In the genomic region with DNA sequence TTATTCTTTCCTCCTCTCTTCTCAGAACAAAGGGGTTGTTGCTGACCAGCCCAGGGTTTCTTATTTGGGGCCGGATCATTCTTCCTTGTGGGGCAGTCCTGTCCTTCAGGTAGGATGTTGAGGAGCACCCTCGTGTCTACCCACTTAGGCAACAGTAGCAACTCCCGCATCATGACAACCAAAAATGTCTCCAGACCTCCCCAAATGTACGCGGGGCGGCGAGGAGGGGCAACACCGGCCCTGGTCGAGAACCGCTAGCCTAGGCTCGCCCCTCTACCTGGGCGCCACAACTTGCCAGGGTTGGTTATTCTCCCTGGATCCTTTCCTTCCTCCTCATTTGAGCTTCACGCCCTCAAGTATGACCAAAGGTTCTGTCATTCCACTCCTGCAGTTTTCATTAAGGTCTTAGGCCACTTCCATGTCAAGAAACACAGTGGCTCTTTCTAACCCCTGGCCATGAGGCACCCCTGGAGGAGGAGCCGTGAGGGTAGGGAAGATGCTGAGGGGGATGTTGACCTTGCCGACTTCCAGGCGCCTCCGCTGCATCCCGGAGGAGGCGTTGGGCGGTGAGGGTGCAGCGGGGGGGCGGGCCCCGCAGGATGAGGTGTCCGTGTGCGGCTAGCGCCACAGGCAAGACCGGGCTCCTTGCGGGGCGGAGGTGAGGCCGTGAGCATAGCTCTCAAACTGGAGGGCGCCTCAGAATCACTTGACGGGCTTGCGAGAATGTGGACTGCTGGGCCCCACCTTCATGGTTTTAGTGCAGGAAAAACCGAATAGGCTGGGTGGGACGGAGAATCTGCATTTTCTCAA, we compare ENCODE assay signal across 8 cellular contexts. TPM values are rescaled to one million over a fixed set of nuclear protein-coding genes. Genes with fewer than 3 reads are reported as not detected.
DNase-seq lines count a peak whose midpoint lies in the region; ATAC-seq and TF ChIP-seq lines count a peak whose summit lies in the region.

No MANE protein-coding gene starts in this region.

- WGBS in IMR-90 (ENCODE audit: extremely low coverage in 2 of 2, insufficient read length in 1 of 2), 2 experiments = 25% methylated on average over 14 of the region's 35 CpGs; no CpG with 5 or more reads in 1 of the 2 experiments

- H3K79me1 ChIP-seq in IMR-90 (ENCODE audit: low read depth in 1 of 2, low read length in 2 of 2) = no peaks in the 10 kb centered on the region

- H3K36me3 Mint-ChIP-seq in CD14-positive monocyte = no peaks in the 10 kb centered on the region

- peaks cover 39% of the 10 kb centered on the region for H3K27me3 ChIP-seq in IMR-90 (ENCODE audit: control insufficient read depth, insufficient read depth, low read length)
- no peaks in the 10 kb centered on the region for H3K27me3 ChIP-seq in right atrium auricular region

- H2AK9ac ChIP-seq in IMR-90 (replicated peaks; ENCODE audit: low read depth, low read length, poor library complexity) = peak overlapping the region; percentile 66

- no peak overlapping the region for H3K18ac ChIP-seq in IMR-90 (ENCODE audit: low read depth, low read length)

- peak overlapping the region; percentile 92 for H3K4me2 ChIP-seq in IMR-90 (ENCODE audit: low read depth, low read length)

- peak overlapping the region in 2 of 7 donors; percentile 21 to 36 for H3K27ac Mint-ChIP-seq in CD14-positive monocyte

- no peak for DNase-seq in CD14-positive monocyte (ENCODE audit: low spot score)
- no peak for DNase-seq in IMR-90
- peak; percentile 1 for DNase-seq in activated gamma-delta T cell treated with anti-CD3 and anti-CD28 coated beads, Interleukin-2, amount 50 U/mL, for 16 hours (ENCODE audit: low read depth)
- no peak for DNase-seq in right atrium auricular region (ENCODE audit: low spot score)
- DNase-seq in retinal pigment epithelial cell (ENCODE audit: low read depth) = no peak
- no peak for DNase-seq in NCI-H2029 treated with DMSO at 0.1 percent for 48 hours (lab: John Stamatoyannopoulos, UW)

- intact Hi-C loops in CD14-positive monocyte (cut with micrococcal nuclease) = loop anchor here in 1 of 2 donors (5.0 kb wide), 1 partner anchor 64 kb away; no protein-coding TSS in a partner anchor
- intact Hi-C loops in IMR-90 (cut with micrococcal nuclease) = loop anchor here (5.0 kb wide), 1 partner anchor 94 kb away; no protein-coding TSS in a partner anchor

- H4K91ac ChIP-seq in IMR-90 (ENCODE audit: insufficient read depth, low read depth, low read length) = peak overlapping the region; percentile 39; the same call in 1 of the 2 replicates

- H3K9me3 Mint-ChIP-seq in CD14-positive monocyte = no peaks in the 10 kb centered on the region

- dilution Hi-C loops in IMR-90 (cut with HindIII; ENCODE audit: low sequenced_read_pairs, unreplicated experiment) = no loop called here

- H3K56ac ChIP-seq in IMR-90 (ENCODE audit: extremely low read depth, insufficient read depth, low read length) = no peak overlapping the region

- no peak for TF ChIP-seq RAD21 in IMR-90 (IDR thresholded peaks at IDR 0.05; ENCODE audit: low read length)

- no peak overlapping the region for H2AK5ac ChIP-seq in IMR-90 (ENCODE audit: low read depth, low read length)

- H3K14ac ChIP-seq in IMR-90 (replicated peaks; ENCODE audit: low read depth, low read length) = peak overlapping the region; percentile 88; the same call in 1 of the 2 replicates

- H3K9me3 ChIP-seq in IMR-90 (ENCODE audit: control insufficient read depth, insufficient read depth, low read length) = no peaks in the 10 kb centered on the region
- H3K9me3 ChIP-seq in right atrium auricular region = no peaks in the 10 kb centered on the region

- peak overlapping the region in 1 of 2 experiments; percentile 80; a peak in 1 of 4 replicates for H4K8ac ChIP-seq in IMR-90 (ENCODE audit: low read depth in 2 of 2, low read length in 2 of 2)

- H3K4me3 ChIP-seq in IMR-90 (ENCODE audit: insufficient read depth, low read depth, low read length) (peak overlapping the region; percentile 51), right atrium auricular region (peak overlapping the region; percentile 59 to 87), retinal pigment epithelial cell (ENCODE audit: low read length) (peak overlapping the region; percentile 65)

- H2BK15ac ChIP-seq in IMR-90 (ENCODE audit: low read depth, low read length) = 0 out of 3 replicates have a peak overlapping the region, but pooled peaks have one; percentile 28

- H3K4me1 ChIP-seq in IMR-90 (ENCODE audit: control insufficient read depth, insufficient read depth, low read length) (no peaks in the 10 kb centered on the region), right atrium auricular region (peaks cover 0 to 11% of the 10 kb centered on the region in 2 donors)

- no peak for TF ChIP-seq POLR2A in IMR-90 (IDR thresholded peaks at IDR 0.05; ENCODE audit: low read depth, low read length)

- no peaks in the 10 kb centered on the region for H3K9me1 ChIP-seq in IMR-90 (ENCODE audit: insufficient read depth, low read length)

- H3K27ac ChIP-seq in IMR-90 (ENCODE audit: insufficient read depth, low read length) = no peak overlapping the region
- peak overlapping the region; percentile 75 to 91 for H3K27ac ChIP-seq in right atrium auricular region

- H3K23ac ChIP-seq in IMR-90 (ENCODE audit: low read depth, low read length) = 0 out of 2 replicates have a peak overlapping the region, but pooled peaks have one; percentile 31

- no peaks in the 10 kb centered on the region for H4K20me1 ChIP-seq in IMR-90 (ENCODE audit: insufficient read depth, low read length)

- H3K4me1 Mint-ChIP-seq in CD14-positive monocyte = peaks cover 13% of the 10 kb centered on the region

- H3K4me3 Mint-ChIP-seq in CD14-positive monocyte = peak overlapping the region; percentile 89 to 96

- in situ Hi-C loops in IMR-90 (cut with MboI; ENCODE audit: low sequenced_read_pairs) = no loop called here

- BruUV-seq in IMR-90 (replicated peaks; lab: Mats Ljungman, UMichigan) = no TSS peak

- peaks cover 35 to 43% (median 36%) of the 10 kb centered on the region in 3 donors for H3K27me3 Mint-ChIP-seq in CD14-positive monocyte (ENCODE audit: low read depth in 3 of 3)

- no peak overlapping the region for H4K5ac ChIP-seq in IMR-90 (ENCODE audit: low read depth, low read length)

- no peaks in the 10 kb centered on the region for H3K36me3 ChIP-seq in IMR-90 (ENCODE audit: control insufficient read depth, insufficient read depth, low read length)
- no peaks in the 10 kb centered on the region for H3K36me3 ChIP-seq in right atrium auricular region

- peak overlapping the region; percentile 60; the same call in 1 of the 2 replicates for H3K4ac ChIP-seq in IMR-90 (ENCODE audit: low read depth, low read length)

- H2BK20ac ChIP-seq in IMR-90 (ENCODE audit: low read depth, low read length) = no peak overlapping the region; the same call in 1 of the 2 replicates

- no peak for TF ChIP-seq CTCF in CD14-positive monocyte (IDR thresholded peaks at IDR 0.05)
- TF ChIP-seq CTCF in IMR-90 (conservative IDR thresholded peaks at IDR 0.05; ENCODE audit: low read depth, low read length) = no peak
- TF ChIP-seq CTCF in right atrium auricular region (IDR thresholded peaks at IDR 0.05) = no peak
- TF ChIP-seq CTCF in retinal pigment epithelial cell (conservative IDR thresholded peaks at IDR 0.05; ENCODE audit: low read depth, low read length) = no peak

- no peak overlapping the region for H2BK5ac ChIP-seq in IMR-90 (ENCODE audit: low read depth, low read length, poor library complexity, severe bottlenecking)

- ATAC-seq in GM19043 (IDR thresholded peaks at IDR 0.05; ENCODE audit: low read depth, unreplicated experiment) = peak; percentile 28
- ATAC-seq in IMR-90 (ENCODE audit: low read depth) = peak; percentile 32
- no peak for ATAC-seq in GM18519 (IDR thresholded peaks at IDR 0.05; ENCODE audit: low FRiP score, unreplicated experiment)

- peak overlapping the region; percentile 100 for H2AFZ ChIP-seq in IMR-90 (replicated peaks; ENCODE audit: low read length, poor library complexity)

- POLR2A ChIA-PET in IMR-90 (lab: Charles Lee; ENCODE audit: unreplicated experiment) = interaction anchor here (0.7 kb wide), 1 partner anchor 58 kb away, joined by 3 read pairs; no protein-coding TSS in a partner anchor

- H3K9ac ChIP-seq in IMR-90 (ENCODE audit: low read depth, low read length) = peak overlapping the region; percentile 31

- peak overlapping the region; percentile 44; the same call in 1 of the 2 replicates for H2BK120ac ChIP-seq in IMR-90 (ENCODE audit: low read depth, low read length)

- CTCF ChIA-PET in IMR-90 (lab: Yijun Ruan, JAX) = interaction anchor here (0.5 to 1.2 kb wide), 11 partner anchors 7 to 215 kb away, joined by 3 to 7 read pairs (median 4); a partner anchor contains a TSS

TF ChIP-seq in IMR-90, 13 proteins besides CTCF, POLR2A, EP300 and RAD21:
- TF ChIP-seq, protein P1, sequence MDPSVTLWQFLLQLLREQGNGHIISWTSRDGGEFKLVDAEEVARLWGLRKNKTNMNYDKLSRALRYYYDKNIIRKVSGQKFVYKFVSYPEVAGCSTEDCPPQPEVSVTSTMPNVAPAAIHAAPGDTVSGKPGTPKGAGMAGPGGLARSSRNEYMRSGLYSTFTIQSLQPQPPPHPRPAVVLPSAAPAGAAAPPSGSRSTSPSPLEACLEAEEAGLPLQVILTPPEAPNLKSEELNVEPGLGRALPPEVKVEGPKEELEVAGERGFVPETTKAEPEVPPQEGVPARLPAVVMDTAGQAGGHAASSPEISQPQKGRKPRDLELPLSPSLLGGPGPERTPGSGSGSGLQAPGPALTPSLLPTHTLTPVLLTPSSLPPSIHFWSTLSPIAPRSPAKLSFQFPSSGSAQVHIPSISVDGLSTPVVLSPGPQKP (IDR thresholded peaks at IDR 0.05; ENCODE audit: borderline replicate concordance, low read depth, low read length) = no peak
- TF ChIP-seq RCOR1 (IDR thresholded peaks at IDR 0.05; ENCODE audit: insufficient replicate concordance, low read length) (no peak), RFX5 (IDR thresholded peaks at IDR 0.05; ENCODE audit: low read depth, low read length) (no peak), MAZ (IDR thresholded peaks at IDR 0.05; ENCODE audit: borderline replicate concordance, low read depth, low read length) (no peak)

RNA-seq across cellular contexts. Expression of a gene that starts 0.7 kb away (rescaled TPM):
- polyA plus RNA-seq in CD14-positive monocyte (10 to 100 TPM; 36.0 to 50.5 TPM), IMR-90 (2012; rRNA removed) (15.4 and 16.9 TPM in 2 replicates)
- total RNA-seq in IMR-90 (2012; rRNA removed) (26.2 and 35.3 TPM in 2 replicates), right atrium auricular region (10 to 100 TPM; 10.3 to 13.5 TPM)
- 6.3 and 8.2 TPM in 2 replicates for polyA plus RNA-seq in IMR-90 (2012; cell fraction: cytosol; rRNA removed)
- 9.2 and 18.9 TPM in 2 replicates for polyA plus RNA-seq in IMR-90 (2012; cell fraction: nucleus; rRNA removed; ENCODE audit: low replicate concordance)

RNA-seq across cellular contexts. Expression of a gene that starts 30.8 kb away (rescaled TPM):
- polyA plus RNA-seq in CD14-positive monocyte (10 to 100 TPM; 13.1 to 15.4 TPM), IMR-90 (2012; rRNA removed) (11.1 and 12.7 TPM in 2 replicates)
- total RNA-seq in IMR-90 (2012; rRNA removed) (18.3 and 18.6 TPM in 2 replicates), right atrium auricular region (10 to 100 TPM; 14.4 to 16.5 TPM)
- polyA plus RNA-seq in IMR-90 (2012; cell fraction: cytosol; rRNA removed) = 3.5 and 5.1 TPM in 2 replicates
- 4.9 and 33.9 TPM in 2 replicates for polyA plus RNA-seq in IMR-90 (2012; cell fraction: nucleus; rRNA removed; ENCODE audit: low replicate concordance)
